ENCODE assay signal across 11 cellular contexts in the genomic region with DNA sequence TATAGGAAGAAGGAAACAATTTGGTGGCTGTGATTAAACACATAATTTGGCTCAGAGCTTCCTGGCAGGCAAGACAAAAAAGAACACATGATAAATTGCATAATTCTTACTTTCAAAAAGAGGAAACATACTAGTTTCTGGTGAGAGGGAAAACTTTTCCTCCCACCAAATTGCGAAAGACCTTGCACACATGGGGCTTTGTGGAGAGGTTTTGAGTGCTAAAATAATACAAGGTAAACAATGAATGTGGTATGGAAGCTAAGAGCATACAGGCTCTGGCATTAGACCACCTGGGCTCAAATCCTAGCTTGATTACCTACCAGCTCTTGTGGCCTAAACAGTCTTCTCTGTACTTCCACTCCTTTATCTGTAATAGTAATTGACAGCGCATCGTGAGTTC.
DNase-seq lines count a peak whose midpoint lies in the region; ATAC-seq and TF ChIP-seq lines count a peak whose summit lies in the region.
"Had no signal": no experiment of that assay in that cellular context is flagged by ENCODE, and none has a peak within 500 bp of the region (broad histone marks: within the 10 kb centered on the region; RNA-seq: fewer than 3 reads in every experiment).

No MANE protein-coding gene starts in this region.

- no peak for TF ChIP-seq POLR2A in Peyer's patch (IDR thresholded peaks at IDR 0.05)

- H3K9me3 Mint-ChIP-seq in glutamatergic neuron (ENCODE audit: unreplicated experiment) (peaks cover 3% of the 10 kb centered on the region), nephron progenitor cell (no peaks in the 10 kb centered on the region)

- no peaks in the 10 kb centered on the region for H3K36me3 Mint-ChIP-seq in glutamatergic neuron (ENCODE audit: unreplicated experiment)
- peaks cover 8% of the 10 kb centered on the region for H3K36me3 Mint-ChIP-seq in nephron progenitor cell (ENCODE audit: low read depth)

- TF ChIP-seq CTCF in Peyer's patch (IDR thresholded peaks at IDR 0.05), result no peak
- TF ChIP-seq CTCF in fibroblast of mammary gland (conservative IDR thresholded peaks at IDR 0.05; ENCODE audit: control insufficient read depth, insufficient read depth, low read depth, low read length), result no peak
- no peak for TF ChIP-seq CTCF in glutamatergic neuron (IDR thresholded peaks at IDR 0.05; ENCODE audit: partially characterized antibody, unreplicated experiment)
- no peak for TF ChIP-seq CTCF in nephron progenitor cell (IDR thresholded peaks at IDR 0.05)

- H3K36me3 ChIP-seq in Peyer's patch, result no peaks in the 10 kb centered on the region

- no peaks in the 10 kb centered on the region for H3K27me3 Mint-ChIP-seq in glutamatergic neuron (ENCODE audit: unreplicated experiment)
- H3K27me3 Mint-ChIP-seq in nephron progenitor cell (ENCODE audit: low read depth, poor library complexity), result peaks cover 5% of the 10 kb centered on the region

- peak overlapping the region; percentile 14 to 29 (median 18) for H3K27ac ChIP-seq in Peyer's patch
- H3K27ac ChIP-seq: PC-9 had no signal

- H3K4me3 ChIP-seq in Peyer's patch, result no peak overlapping the region
- H3K4me3 ChIP-seq in fibroblast of mammary gland (ENCODE audit: control insufficient read depth, low read depth, low read length), result no peak overlapping the region
- H3K4me3 ChIP-seq: PC-9 had no signal

- DNase-seq in GDM1 (lab: John Stamatoyannopoulos, UW), result peak; percentile 53
- DNase-seq in Peyer's patch, result no peak
- DNase-seq in fibroblast of mammary gland (ENCODE audit: low read depth), result peak; percentile 80
- DNase-seq in pons (ENCODE audit: low spot score), result peak; percentile 81
- DNase-seq in NCI-H146 treated with DMSO at 0.1 percent for 48 hours (lab: John Stamatoyannopoulos, UW; ENCODE audit: unreplicated experiment), result no peak
- no peak for DNase-seq in glutamatergic neuron
- no peak for DNase-seq in nephron progenitor cell
- DNase-seq: activated T-cell treated with anti-CD3 and anti-CD28 coated beads, Interleukin-2, amount 50 U/mL, for 48 hours; PC-9; stimulated activated CD4-positive, alpha-beta T cell treated with anti-CD3 and anti-CD28 coated beads, Interleukin-15, amount 100 ng/mL, for 24 hours had no signal

- H3K4me3 Mint-ChIP-seq in glutamatergic neuron (ENCODE audit: unreplicated experiment), result no peak overlapping the region
- no peak overlapping the region for H3K4me3 Mint-ChIP-seq in nephron progenitor cell

- peaks cover 0 to 5% (median 0%) of the 10 kb centered on the region in 4 donors for H3K4me1 ChIP-seq in Peyer's patch

- H3K9me3 ChIP-seq in Peyer's patch, result no peaks in the 10 kb centered on the region

- H3K27me3 ChIP-seq in Peyer's patch, result no peaks in the 10 kb centered on the region

- H3K4me1 Mint-ChIP-seq in glutamatergic neuron (ENCODE audit: low read depth, unreplicated experiment) (peaks cover 9% of the 10 kb centered on the region), nephron progenitor cell (peaks cover 59% of the 10 kb centered on the region)

- H3K27ac Mint-ChIP-seq in glutamatergic neuron (ENCODE audit: unreplicated experiment) (no peak overlapping the region), nephron progenitor cell (no peak overlapping the region)

- no peak for ATAC-seq in HG03097 (IDR thresholded peaks at IDR 0.05; ENCODE audit: low FRiP score, unreplicated experiment)

Comparison
In these comparisons a context has a peak if more than half of its experiments do, and no peak if none do; other contexts are left out.
1. DNase-seq: peak in GDM1 (single experiment), fibroblast of mammary gland (single experiment) and pons (single experiment); none in Peyer's patch (0 of 3), NCI-H146 treated with DMSO at 0.1 percent for 48 hours (single experiment), glutamatergic neuron (single experiment) and nephron progenitor cell (single experiment).